Comparison of ENCODE assay signal across 8 cellular contexts in the genomic region with DNA sequence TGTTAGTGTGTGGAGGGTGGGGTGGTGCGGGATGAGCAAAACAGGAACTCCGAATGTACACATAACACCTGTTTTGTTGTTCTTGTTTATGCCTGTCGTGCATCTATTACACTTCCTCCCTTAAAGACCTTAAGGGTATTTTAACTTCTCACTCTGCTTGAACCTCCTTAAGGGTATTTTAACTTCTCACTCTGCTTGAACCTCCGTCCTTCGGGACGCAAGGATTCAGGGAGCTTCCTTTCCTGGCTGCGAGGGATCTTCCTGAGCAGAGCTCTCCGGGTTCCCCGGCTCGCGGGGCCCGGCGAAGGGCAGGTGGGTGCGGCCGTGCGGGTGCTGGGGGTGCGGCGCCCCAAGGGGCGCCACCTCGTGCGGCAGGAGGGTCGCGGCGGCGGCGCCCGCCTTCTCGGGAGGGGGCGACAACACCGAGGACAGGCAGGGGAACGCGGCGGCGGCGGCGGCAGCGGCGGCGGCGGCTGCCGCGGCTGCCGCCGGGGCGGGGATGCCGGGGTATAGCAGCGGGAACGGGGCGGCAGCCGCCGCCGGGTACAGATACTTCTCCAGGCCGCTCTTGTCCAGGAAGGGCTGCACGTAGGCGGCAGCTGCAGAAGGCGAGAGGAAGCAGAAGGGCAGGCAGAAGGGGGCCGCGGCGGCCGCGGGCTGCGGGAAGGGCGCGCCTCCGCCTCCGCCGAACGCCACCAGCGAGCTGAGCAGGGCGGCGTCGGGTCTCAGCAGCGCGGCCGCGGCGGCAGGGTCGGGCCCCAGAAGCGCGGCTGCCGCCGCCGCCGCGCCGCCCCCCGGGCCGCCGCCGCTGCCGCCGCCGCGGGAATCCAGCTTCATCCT. TPM values are rescaled to one million over a fixed set of nuclear protein-coding genes. Genes with fewer than 3 reads are reported as not detected.
DNase-seq lines count a peak whose midpoint lies in the region; ATAC-seq, FAIRE-seq and TF ChIP-seq lines count a peak whose summit lies in the region.

No MANE protein-coding gene starts in this region.

- H3K36me3 ChIP-seq in HCT116 (ENCODE audit: control insufficient read depth in 1 of 2, insufficient read depth in 2 of 2, low read length in 2 of 2) (no peaks in the 10 kb centered on the region), Peyer's patch (no peaks in the 10 kb centered on the region), keratinocyte (ENCODE audit: control insufficient read depth in 2 of 2, extremely low read depth in 1 of 2, insufficient read depth in 2 of 2, low read length in 2 of 2) (no peaks in the 10 kb centered on the region)

- FAIRE-seq in keratinocyte (lab: Jason Lieb, UNC), result peak; percentile 34

- TF ChIP-seq CTCF in HCT116 (IDR thresholded peaks at IDR 0.05 in 2 of 3, conservative IDR thresholded peaks at IDR 0.05 in 1 of 3; ENCODE audit: borderline replicate concordance in 1 of 3, insufficient read depth in 1 of 3, low read depth in 2 of 3, low read length in 2 of 3), result no peak
- TF ChIP-seq CTCF in Peyer's patch (IDR thresholded peaks at IDR 0.05), result no peak
- no peak for TF ChIP-seq CTCF in brain (conservative IDR thresholded peaks at IDR 0.05)
- peak in 1 of 3 experiments; percentile 6 for TF ChIP-seq CTCF in keratinocyte (optimal IDR thresholded peaks at IDR 0.05 in 1 of 3, IDR thresholded peaks at IDR 0.05 in 1 of 3, conservative IDR thresholded peaks at IDR 0.05 in 1 of 3; ENCODE audit: extremely low read depth in 1 of 3, insufficient read depth in 2 of 3, low read length in 3 of 3)

- peak overlapping the region; percentile 86 for H3K4me2 ChIP-seq in HCT116 (ENCODE audit: low read length)
- peak overlapping the region; percentile 95 for H3K4me2 ChIP-seq in keratinocyte (ENCODE audit: control insufficient read depth, extremely low read depth, insufficient read depth, low read depth, low read length)

- peaks cover 14 to 48% of the 10 kb centered on the region in 2 experiments for H3K4me1 ChIP-seq in HCT116 (ENCODE audit: control insufficient read depth in 1 of 2, insufficient read depth in 2 of 2, low read length in 2 of 2)
- H3K4me1 ChIP-seq in Peyer's patch, result peaks cover 0 to 21% (median 2%) of the 10 kb centered on the region in 4 donors
- H3K4me1 ChIP-seq in keratinocyte (ENCODE audit: control insufficient read depth, extremely low read depth, insufficient read depth, low read length), result peaks cover 13% of the 10 kb centered on the region

- CTCF ChIA-PET in HCT116 (lab: Charles Lee), result interaction anchor here (0.7 to 3.3 kb wide), 5 partner anchors 58 to 580 kb away, joined by 3 to 14 read pairs (median 5); no protein-coding TSS in a partner anchor

- H3K27me3 ChIP-seq in HCT116 (ENCODE audit: insufficient read depth, low read length) (peaks cover 7% of the 10 kb centered on the region; the same call in 1 of the 2 replicates), Peyer's patch (no peaks in the 10 kb centered on the region), keratinocyte (ENCODE audit: control insufficient read depth, extremely low read depth, insufficient read depth, low read length) (peaks cover 21% of the 10 kb centered on the region)

- peak overlapping the region in 3 of 5 experiments; percentile 36 to 95 (median 86) for H3K27ac Mint-ChIP-seq in brain

- H4K20me1 ChIP-seq in HCT116 (ENCODE audit: insufficient read depth), result no peaks in the 10 kb centered on the region
- no peaks in the 10 kb centered on the region for H4K20me1 ChIP-seq in keratinocyte (ENCODE audit: control insufficient read depth, extremely low read depth, insufficient read depth, low read length)

- H3K27ac ChIP-seq in HCT116 (ENCODE audit: low read depth, low read length) (no peak overlapping the region; the same call in 1 of the 2 replicates), Peyer's patch (peak overlapping the region; percentile 45 to 94 (median 89)), keratinocyte (ENCODE audit: control insufficient read depth, insufficient read depth, low read length) (no peak overlapping the region)

- H3K36me3 Mint-ChIP-seq in brain, result peaks cover 5% of the 10 kb centered on the region

- peak overlapping the region; percentile 75 to 90 (median 80) for H3K4me3 Mint-ChIP-seq in brain

- H3K4me3 ChIP-seq in HCT116 (replicated peaks in 1 of 2; ENCODE audit: low read depth in 1 of 2, low read length in 2 of 2), result peak overlapping the region; percentile 40 to 61
- H3K4me3 ChIP-seq in Peyer's patch, result peak overlapping the region; percentile 52 to 72 (median 68)
- H3K4me3 ChIP-seq in keratinocyte (ENCODE audit: control insufficient read depth in 2 of 3, extremely low read depth in 1 of 3, insufficient read depth in 2 of 3, low read depth in 1 of 3, low read length in 3 of 3), result peak overlapping the region; percentile 45 to 74 (median 66)

- dilution Hi-C loops in keratinocyte (cut with MboI; ENCODE audit: extremely low pct_ligation_motif_present, low sequenced_read_pairs), result no loop called here

- no peaks in the 10 kb centered on the region for H3K9me2 ChIP-seq in HCT116 (ENCODE audit: insufficient read depth)

- TF ChIP-seq RAD21 in HCT116 (IDR thresholded peaks at IDR 0.05; ENCODE audit: low read depth), result no peak

- POLR2A ChIA-PET in HCT116 (lab: Charles Lee), result interaction anchor here (0.6 kb wide), 1 partner anchor 42 kb away, joined by 5 read pairs; no protein-coding TSS in a partner anchor

- no TSS peak for BruUV-seq in HCT116 (replicated peaks; lab: Mats Ljungman, UMichigan)

- H3K9ac ChIP-seq in HCT116 (ENCODE audit: low read length), result peak overlapping the region; percentile 51; the same call in 1 of the 2 replicates
- H3K9ac ChIP-seq in keratinocyte (ENCODE audit: control insufficient read depth, extremely low read depth, insufficient read depth, low read length), result peak overlapping the region; percentile 62

- intact Hi-C loops in HCT116 (cut with micrococcal nuclease), result loop anchor here (10.0 kb wide), 1 partner anchor 183 kb away; no protein-coding TSS in a partner anchor

- peaks cover 0 to 3% (median 0%) of the 10 kb centered on the region in 5 experiments for H3K9me3 Mint-ChIP-seq in brain

- H3K9me3 ChIP-seq in HCT116 (ENCODE audit: control insufficient read depth in 1 of 2, insufficient read depth in 1 of 2, low read depth in 1 of 2, low read length in 2 of 2), result no peaks in the 10 kb centered on the region
- no peaks in the 10 kb centered on the region for H3K9me3 ChIP-seq in Peyer's patch
- no peaks in the 10 kb centered on the region for H3K9me3 ChIP-seq in keratinocyte (ENCODE audit: control insufficient read depth, low read depth, low read length)

- H3K79me2 ChIP-seq in HCT116 (ENCODE audit: insufficient read depth, low read length), result no peaks in the 10 kb centered on the region
- no peaks in the 10 kb centered on the region for H3K79me2 ChIP-seq in keratinocyte (ENCODE audit: control insufficient read depth, insufficient read depth, low read length)

- RAD21 ChIA-PET in HCT116 (lab: Charles Lee; ENCODE audit: low non-redundant PET in 1 of 2, low total read pairs in 2 of 2, uncharacterized antibody in 2 of 2, unreplicated experiment in 2 of 2), result interaction anchor here (1.5 to 1.9 kb wide), 2 partner anchors 8 to 580 kb away, joined by 3 to 5 read pairs; no protein-coding TSS in a partner anchor

- DNase-seq in DMS 273 (lab: John Stamatoyannopoulos, UW; ENCODE audit: unreplicated experiment) (peak; percentile 86), HCT116 (ENCODE audit: low read depth, low spot score) (no peak), Peyer's patch (peak; percentile 44 to 72 (median 59)), keratinocyte (ENCODE audit: low read depth, low spot score) (no peak), occipital lobe (lab: John Stamatoyannopoulos, UW) (no peak), A172 (ENCODE audit: low spot score) (no peak)
- DNase-seq in stimulated activated naive CD8-positive, alpha-beta T cell treated with anti-CD3 and anti-CD28 coated beads, Interleukin-15, Interleukin-2, amounts not matched to agents 100 U/mL and 50 U/mL, for 24 hours, result peak; percentile 38

- H3K9me1 ChIP-seq in keratinocyte (ENCODE audit: control insufficient read depth, extremely low read depth, insufficient read depth, low read length), result no peaks in the 10 kb centered on the region

- no peak overlapping the region for H2AFZ ChIP-seq in HCT116 (ENCODE audit: low read depth, low read length, poor library complexity, severe bottlenecking)
- H2AFZ ChIP-seq in keratinocyte (ENCODE audit: control insufficient read depth, low read length), result peak overlapping the region; percentile 67

- peaks cover 58% of the 10 kb centered on the region for H3K4me1 Mint-ChIP-seq in brain

- TF ChIP-seq POLR2A in HCT116 (IDR thresholded peaks at IDR 0.05; ENCODE audit: borderline replicate concordance, extremely low read depth, insufficient read depth, insufficient read length) (no peak), Peyer's patch (IDR thresholded peaks at IDR 0.05) (no peak)

- H3K27me3 Mint-ChIP-seq in brain, result peaks cover 92% of the 10 kb centered on the region

- peak; percentile 6; the same call in 1 of the 2 replicates for ATAC-seq in HCT116
- ATAC-seq in stimulated activated naive CD8-positive, alpha-beta T cell treated with anti-CD3 and anti-CD28 coated beads, Interleukin-15, Interleukin-2, amounts not matched to agents 100 U/mL and 50 U/mL, for 24 hours, result peak; percentile 15

TF ChIP-seq in HCT116, 20 proteins besides CTCF, POLR2A, EP300 and RAD21:
- TF ChIP-seq CEBPB (IDR thresholded peaks at IDR 0.05; ENCODE audit: low read depth) (no peak), ZFX (IDR thresholded peaks at IDR 0.05) (peak; percentile 44; the same call in 1 of the 2 replicates)
TF ChIP-seq in HCT116: peak in this region for 1.

RNA-seq across cellular contexts. Expression of a gene that starts 2.8 kb away (rescaled TPM):
- total RNA-seq in HCT116 (2021; ENCODE audit: unreplicated experiment) (4.7 TPM), Peyer's patch (10 to 100 TPM in 1 of 4 donors, 1 to 10 TPM in 2, under 1 TPM in 1; 0.18 to 11.6 (median 2.2) TPM), occipital lobe (1.1 TPM)
- 1.7 and 2.5 TPM in 2 replicates for polyA plus RNA-seq in HCT116 (2012)
- polyA plus RNA-seq in brain (ENCODE audit: insufficient read depth, low read depth, low replicate concordance) (24.7 TPM), keratinocyte (1.4 to 6.0 TPM (median 1.7 TPM) in 3 replicates)
- 7.2 TPM for polyA plus RNA-seq in keratinocyte (2011; ENCODE audit: low read depth)
- polyA plus RNA-seq in keratinocyte (2011; cell fraction: cytosol; rRNA removed), result 1.7 TPM in 2 replicates
- polyA plus RNA-seq in keratinocyte (2011; cell fraction: nucleus; rRNA removed), result 5.4 and 6.0 TPM in 2 replicates
- 3.9 and 4.1 TPM in 2 replicates for polyA plus RNA-seq in keratinocyte (2012; ENCODE audit: low replicate concordance)
- polyA minus RNA-seq in keratinocyte, result 1.1 to 21.2 TPM (median 2.3 TPM) in 3 replicates
- polyA minus RNA-seq in keratinocyte (2011; cell fraction: cytosol; rRNA and poly(A)+ RNA removed), result not detected
- 0.53 and 5.0 TPM in 2 replicates for polyA minus RNA-seq in keratinocyte (2011; cell fraction: nucleus; rRNA and poly(A)+ RNA removed)
- total RNA-seq in A172 (2014; rRNA removed; shearing (Covaris generic)), result 0.21 and 0.41 TPM in 2 replicates

Comparison
In these comparisons a context has a peak if more than half of its experiments do, and no peak if none do; other contexts are left out.
1. DNase-seq: peak in DMS 273 (single experiment), Peyer's patch (3 of 3) and stimulated activated naive CD8-positive, alpha-beta T cell treated with anti-CD3 and anti-CD28 coated beads, Interleukin-15, Interleukin-2, amounts not matched to agents 100 U/mL and 50 U/mL, for 24 hours (single experiment); none in HCT116 (single experiment), keratinocyte (single experiment), occipital lobe (single experiment) and A172 (single experiment).
2. H3K27ac ChIP-seq: peak in Peyer's patch (4 of 4); none in HCT116 (single experiment) and keratinocyte (single experiment).
3. Peak in every context shown above with its lines, with median percentiles within 50 percentile points of each other: H3K4me3 ChIP-seq.